In genomic region chr1:25905680-25906643, GRCh38 we compare ENCODE assay signal across 8 cellular contexts. TPM values are rescaled to one million over a fixed set of nuclear protein-coding genes. Genes with fewer than 3 reads are reported as not detected.
A peak's percentile ranks its signal among the peaks of the same experiment; 100 is the strongest.
DNase-seq lines count a peak whose midpoint lies in the region; ATAC-seq and TF ChIP-seq lines count a peak whose summit lies in the region.

Gene STMN1 (minus strand): TSS chr1:25906419. CDS start chr1:25904676, 1,743 bp downstream.

- H3K36me3 Mint-ChIP-seq in dendritic cell treated with granulocyte-macrophage colony-stimulating factor and Interleukin-4, amounts not matched to agents 40 ng/mL and 50 ng/mL, for 4 days (ENCODE audit: low read depth) = peaks cover 3% of the 10 kb centered on the region

- peaks cover 17% of the 10 kb centered on the region for H3K4me1 Mint-ChIP-seq in dendritic cell treated with granulocyte-macrophage colony-stimulating factor and Interleukin-4, amounts not matched to agents 40 ng/mL and 50 ng/mL, for 4 days (ENCODE audit: low read depth)

- TF ChIP-seq RAD21 in liver (IDR thresholded peaks at IDR 0.05) = no peak

- H3K27me3 ChIP-seq in BJ (ENCODE audit: control insufficient read depth, insufficient read depth, low read length) (no peaks in the 10 kb centered on the region), liver (ENCODE audit: control insufficient read depth in 4 of 4, insufficient read depth in 4 of 4, low read length in 3 of 4) (no peaks in the 10 kb centered on the region)

- H3K4me1 ChIP-seq in liver (ENCODE audit: control insufficient read depth in 4 of 4, insufficient read depth in 4 of 4, low read length in 3 of 4) = peaks cover 7 to 21% (median 14%) of the 10 kb centered on the region in 4 donors

- peak within 1 kb of the TSS; percentile 76 for H3K27ac Mint-ChIP-seq in dendritic cell treated with granulocyte-macrophage colony-stimulating factor and Interleukin-4, amounts not matched to agents 40 ng/mL and 50 ng/mL, for 4 days

- H3K4me3 Mint-ChIP-seq in dendritic cell treated with granulocyte-macrophage colony-stimulating factor and Interleukin-4, amounts not matched to agents 40 ng/mL and 50 ng/mL, for 4 days = peak within 1 kb of the TSS; percentile 80

- POLR2A ChIA-PET in BJ (lab: Charles Lee) = no interaction called here

- no peak within 1 kb of the TSS for H3K27ac ChIP-seq in liver (ENCODE audit: low read depth in 1 of 2, low read length in 2 of 2)

- ATAC-seq in HG03442 (IDR thresholded peaks at IDR 0.05; ENCODE audit: unreplicated experiment) = peak; percentile 62

- peak within 1 kb of the TSS; percentile 21 to 52 for H3K9ac ChIP-seq in liver (ENCODE audit: low read depth in 1 of 2, low read length in 2 of 2)

- peaks cover 1% of the 10 kb centered on the region; the same call in 1 of the 2 replicates for H3K36me3 ChIP-seq in BJ (ENCODE audit: control insufficient read depth, insufficient read depth, low read length)
- H3K36me3 ChIP-seq in liver (ENCODE audit: control insufficient read depth in 4 of 4, insufficient read depth in 3 of 4, low read depth in 1 of 4, low read length in 3 of 4) = peaks cover 0 to 1% (median 0%) of the 10 kb centered on the region in 4 donors

- CTCF ChIA-PET in BJ (lab: Yijun Ruan, JAX) = interaction anchor here (1.0 to 13.9 kb wide), 6 partner anchors 8 to 93 kb away, joined by 3 to 308 read pairs (median 4); partner anchors contain the start of gene PAFAH2

- peaks cover 27% of the 10 kb centered on the region for H3K27me3 Mint-ChIP-seq in dendritic cell treated with granulocyte-macrophage colony-stimulating factor and Interleukin-4, amounts not matched to agents 40 ng/mL and 50 ng/mL, for 4 days

- intact Hi-C loops in dendritic cell treated with granulocyte-macrophage colony-stimulating factor and Interleukin-4, amounts not matched to agents 40 ng/mL and 50 ng/mL, for 4 days (cut with micrococcal nuclease) = loop anchor here (1.0 kb wide), 1 partner anchor 92 kb away; the partner anchor contains the start of gene PAFAH2

- H3K9me3 ChIP-seq in liver (ENCODE audit: control insufficient read depth in 4 of 4, low read length in 3 of 4) = no peaks in the 10 kb centered on the region

- WGBS in liver = under 1% methylated on average over 102 of the region's 102 CpGs

- DNase-seq in BJ (ENCODE audit: low read depth) = no peak
- peak; percentile 94 for DNase-seq in GM19238 (ENCODE audit: insufficient read length, low spot score)
- DNase-seq in NCI-H526 (lab: John Stamatoyannopoulos, UW) = peak; percentile 87 to 98
- DNase-seq in activated CD4-positive, alpha-beta T cell treated with anti-CD3 and anti-CD28 coated beads, Interleukin-2, amount 50 U/mL, for 4 hours = peak; percentile 84 to 86
- peak; percentile 88 for DNase-seq in stimulated activated CD4-positive, alpha-beta T cell treated with anti-CD3 and anti-CD28 coated beads, Interleukin-4, amount 100 ng/mL, for 24 hours

- peak; percentile 23; the same call in 1 of the 2 replicates for TF ChIP-seq CTCF in BJ (IDR thresholded peaks at IDR 0.05; ENCODE audit: insufficient read depth, low read depth, low read length)
- TF ChIP-seq CTCF in liver (IDR thresholded peaks at IDR 0.05; ENCODE audit: low read depth, low read length, missing input control) = no peak

- H3K9me3 Mint-ChIP-seq in dendritic cell treated with granulocyte-macrophage colony-stimulating factor and Interleukin-4, amounts not matched to agents 40 ng/mL and 50 ng/mL, for 4 days = no peaks in the 10 kb centered on the region

- H3K4me3 ChIP-seq in BJ (ENCODE audit: low read depth, low read length) = peak within 1 kb of the TSS; percentile 86
- peak within 1 kb of the TSS; percentile 46 to 66 (median 65) for H3K4me3 ChIP-seq in liver (ENCODE audit: low read depth in 1 of 3, low read length in 3 of 3)

TF ChIP-seq in liver, 16 proteins besides CTCF, POLR2A, EP300 and RAD21:
- no peak for TF ChIP-seq FOXA2 (IDR thresholded peaks at IDR 0.05)
- TF ChIP-seq SP1 (IDR thresholded peaks at IDR 0.05) = peak; percentile 23

RNA-seq across cellular contexts. Expression of gene STMN1, which starts in this region (rescaled TPM):
- polyA plus RNA-seq in BJ (2011; rRNA removed) (57.1 and 80.5 TPM in 2 replicates), liver (10 to 100 TPM; 13.5 to 22.2 TPM)
- 10.9 and 12.1 TPM in 2 replicates for polyA minus RNA-seq in BJ (2011; rRNA and poly(A)+ RNA removed)
- total RNA-seq in liver = 10 to 100 TPM in 1 of 2 donors, under 1 TPM in 1; 0.75 to 40.1 TPM
